ENCODE assay signal across 9 cellular contexts in the genomic region with DNA sequence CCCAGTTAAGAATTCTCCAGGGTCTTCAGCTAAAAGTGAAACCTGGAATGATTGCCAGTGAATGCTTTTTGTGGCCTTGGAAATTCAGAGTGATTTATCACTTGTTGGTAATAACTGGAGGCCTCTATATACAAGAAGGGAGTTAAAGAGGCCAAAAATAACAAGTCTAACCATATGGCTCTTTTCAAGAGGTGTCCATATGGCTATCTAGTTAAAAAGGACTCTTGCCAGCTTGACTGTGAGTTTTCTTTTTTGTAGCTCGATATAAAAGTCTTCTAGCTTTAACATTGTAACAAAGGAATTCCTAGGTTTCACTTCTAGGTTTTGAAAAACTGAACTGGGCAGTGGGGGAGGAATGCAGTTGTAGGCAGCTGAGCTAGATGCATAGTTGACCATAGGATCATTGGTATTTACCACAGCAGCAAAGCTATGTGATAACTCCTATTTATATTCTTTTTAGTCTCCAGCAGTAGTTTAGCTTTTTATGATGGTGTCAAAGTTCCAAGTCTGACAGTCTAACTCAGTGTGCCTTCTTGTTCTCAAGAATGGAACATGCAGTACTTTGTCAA. TPM values are rescaled to one million over a fixed set of nuclear protein-coding genes. Genes with fewer than 3 reads are reported as not detected.
DNase-seq lines count a peak whose midpoint lies in the region; ATAC-seq, FAIRE-seq and TF ChIP-seq lines count a peak whose summit lies in the region.
"Had no signal": no experiment of that assay in that cellular context is flagged by ENCODE, and none has a peak within 500 bp of the region (broad histone marks: within the 10 kb centered on the region; RNA-seq: fewer than 3 reads in every experiment).

No MANE protein-coding gene starts in this region.

- peak in 3 of 4 donors; percentile 25 to 48 (median 39) for ATAC-seq in pancreas

- peaks cover 10 to 44% (median 35%) of the 10 kb centered on the region in 3 donors for H3K4me1 ChIP-seq in pancreas

- H3K27me3 ChIP-seq in pancreas = no peaks in the 10 kb centered on the region
- H3K27me3 ChIP-seq: neutrophil had no signal

- TF ChIP-seq CTCF in AG10803 (conservative IDR thresholded peaks at IDR 0.05; ENCODE audit: low read length) (no peak), pancreas (IDR thresholded peaks at IDR 0.05) (no peak)

- peak overlapping the region; percentile 6 for H3K4me3 ChIP-seq in AG10803 (ENCODE audit: low read length)
- no peak overlapping the region for H3K4me3 ChIP-seq in pancreas

- H3K9me3 ChIP-seq in pancreas = no peaks in the 10 kb centered on the region
- H3K9me3 ChIP-seq: neutrophil had no signal

- peak; percentile 51 for FAIRE-seq in pancreas (lab: Jason Lieb, UNC)

- H3K27ac ChIP-seq in pancreas = peak overlapping the region in 2 of 4 donors; percentile 18 to 24

- H3K36me3 ChIP-seq in pancreas = no peaks in the 10 kb centered on the region
- H3K36me3 ChIP-seq: neutrophil had no signal

- peak; percentile 82 for DNase-seq in AG10803 (ENCODE audit: low read depth)
- DNase-seq in NCI-H524 (lab: John Stamatoyannopoulos, UW) = peak; percentile 33 to 83
- peak; percentile 6 for DNase-seq in fibroblast of gingiva (ENCODE audit: low read depth)
- DNase-seq in pancreas = no peak
- no peak for DNase-seq in NCI-H1930 (lab: John Stamatoyannopoulos, UW)
- no peak for DNase-seq in OCI-M1 (lab: John Stamatoyannopoulos, UW)
- DNase-seq in SIG-M5 (lab: John Stamatoyannopoulos, UW) = no peak
- no peak for DNase-seq in activated gamma-delta T cell treated with Interleukin-2 at 50 U/mL for 16 hours

- 2 to 4% methylated on average over 1 of the region's 1 CpG for WGBS in pancreas, 2 donors

- intact Hi-C loops in pancreas (cut with DNase I) = no loop called here

RNA-seq across cellular contexts. Expression of a gene that starts 44.4 kb away (rescaled TPM):
- 1 to 10 TPM; 4.0 to 7.1 (median 5.5) TPM for total RNA-seq in pancreas
- 1 to 10 TPM; 2.9 to 3.0 TPM for polyA plus RNA-seq in pancreas

Comparison
In these comparisons a context has a peak if more than half of its experiments do, and no peak if none do; other contexts are left out.
1. DNase-seq: peak in AG10803 (single experiment), NCI-H524 (2 of 2) and fibroblast of gingiva (single experiment); none in pancreas (0 of 6), NCI-H1930 (0 of 2), OCI-M1 (single experiment), SIG-M5 (single experiment) and activated gamma-delta T cell treated with Interleukin-2 at 50 U/mL for 16 hours (single experiment).